Comparison of ENCODE assay signal across 20 cellular contexts in the genomic region with DNA sequence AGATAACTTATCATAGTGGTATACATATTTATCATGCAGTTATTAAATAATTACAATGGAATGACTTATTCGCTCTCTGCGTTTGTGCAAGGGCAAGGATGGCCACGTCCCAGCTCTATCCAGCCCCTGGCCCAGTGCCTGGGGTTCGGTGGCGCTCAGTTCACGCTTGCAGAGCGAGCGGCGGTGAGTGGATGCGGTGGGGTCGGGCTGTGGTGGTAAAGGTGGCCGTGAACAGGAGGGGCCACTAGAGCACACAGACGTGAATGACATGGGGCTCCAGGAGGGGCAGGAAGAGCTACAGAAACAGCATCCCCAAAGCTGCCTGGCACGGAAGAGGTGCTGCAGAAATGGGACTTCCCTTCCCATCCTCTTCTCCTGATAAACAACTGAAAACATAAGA. TPM values are rescaled to one million over a fixed set of nuclear protein-coding genes. Genes with fewer than 3 reads are reported as not detected.
DNase-seq lines count a peak whose midpoint lies in the region; TF ChIP-seq lines count a peak whose summit lies in the region.
"Had no signal": no experiment of that assay in that cellular context is flagged by ENCODE, and none has a peak within 500 bp of the region (broad histone marks: within the 10 kb centered on the region; RNA-seq: fewer than 3 reads in every experiment).

No MANE protein-coding gene starts in this region.

- peaks cover 4% of the 10 kb centered on the region for H3K27me3 Mint-ChIP-seq in activated T-cell treated with anti-CD3 and anti-CD28 coated beads, Interleukin-2, amount 50 U/mL, for 24 hours
- peaks cover 6% of the 10 kb centered on the region for H3K27me3 Mint-ChIP-seq in endothelial cell (ENCODE audit: unreplicated experiment)
- H3K27me3 Mint-ChIP-seq: CD4-positive, alpha-beta T cell had no signal

- no peak overlapping the region for H3K14ac ChIP-seq in trophoblast cell (ENCODE audit: low read length)

- H2BK12ac ChIP-seq in trophoblast cell (ENCODE audit: low read length): peak overlapping the region; percentile 16

- H3K9me3 ChIP-seq in Karpas-422 (ENCODE audit: low read length): no peaks in the 10 kb centered on the region
- no peaks in the 10 kb centered on the region for H3K9me3 ChIP-seq in trophoblast cell (ENCODE audit: insufficient read depth, low read depth, low read length)
- H3K9me3 ChIP-seq: A549 had no signal

- peak overlapping the region; percentile 1 for H2BK120ac ChIP-seq in trophoblast cell (ENCODE audit: insufficient read depth, low read length, poor library complexity)

- H3K36me3 ChIP-seq in Karpas-422 (ENCODE audit: insufficient read depth, low read length): no peaks in the 10 kb centered on the region
- H3K36me3 ChIP-seq in trophoblast cell (ENCODE audit: control insufficient read depth in 1 of 2, insufficient read depth in 2 of 2, low read length in 2 of 2): no peaks in the 10 kb centered on the region

- no CpG with 5 or more reads among the region's 14 CpGs for WGBS in trophoblast cell (ENCODE audit: extremely low coverage, insufficient coverage, insufficient read length)

- DNase-seq in activated T-cell treated with anti-CD3 and anti-CD28 coated beads, Interleukin-2, amount 50 U/mL, for 24 hours: no peak
- no peak for DNase-seq in activated T-cell treated with anti-CD3 and anti-CD28 coated beads, Interleukin-2, amount 50 U/mL, for 1 hour
- DNase-seq in Karpas-422 (no peak), endothelial cell (ENCODE audit: low spot score) (no peak), trophoblast cell (no peak), NK-92 (lab: John Stamatoyannopoulos, UW; ENCODE audit: unreplicated experiment) (no peak), iPS-NIHi11 (ENCODE audit: low spot score) (no peak)
- DNase-seq in stimulated activated CD4-positive, alpha-beta T cell treated with anti-CD3 and anti-CD28 coated beads, Interleukin-4, amount 100 ng/mL, for 24 hours: no peak
- DNase-seq: Calu3; CD4-positive, alpha-beta T cell; NCI-H1092; NCI-H1694 treated with DMSO at 0.1 percent for 48 hours; NCI-H2171; NCI-H82 had no signal

- H3K9me2 ChIP-seq in Karpas-422 (replicated peaks; ENCODE audit: insufficient read depth, low read length): no peaks in the 10 kb centered on the region

- peaks cover 3% of the 10 kb centered on the region for H3K9me3 Mint-ChIP-seq in activated T-cell treated with anti-CD3 and anti-CD28 coated beads, Interleukin-2, amount 50 U/mL, for 24 hours
- H3K9me3 Mint-ChIP-seq in endothelial cell (ENCODE audit: unreplicated experiment): no peaks in the 10 kb centered on the region
- H3K9me3 Mint-ChIP-seq: CD4-positive, alpha-beta T cell had no signal

- H3K27ac ChIP-seq in Karpas-422 (ENCODE audit: low read length): peak overlapping the region; percentile 81
- no peak overlapping the region for H3K27ac ChIP-seq in trophoblast cell (ENCODE audit: low read depth, low read length)
- H3K27ac ChIP-seq: A549 had no signal

- H3K4me1 ChIP-seq in Karpas-422 (ENCODE audit: low read length) (peaks cover 40% of the 10 kb centered on the region), trophoblast cell (ENCODE audit: control insufficient read depth in 1 of 2, insufficient read depth in 2 of 2, low read length in 2 of 2) (peaks cover 29 to 32% of the 10 kb centered on the region in 2 experiments)
- H3K4me1 ChIP-seq: A549 had no signal

- H2BK5ac ChIP-seq in trophoblast cell (ENCODE audit: low read depth, low read length, poor library complexity): no peak overlapping the region

- H4K8ac ChIP-seq in trophoblast cell (ENCODE audit: low read depth, low read length): no peak overlapping the region

- H3K18ac ChIP-seq in trophoblast cell (ENCODE audit: low read length): no peak overlapping the region

- peaks cover 19% of the 10 kb centered on the region for H3K79me1 ChIP-seq in trophoblast cell (ENCODE audit: low read length)

- TF ChIP-seq CTCF in endothelial cell (IDR thresholded peaks at IDR 0.05; ENCODE audit: unreplicated experiment): no peak

- H3K4ac ChIP-seq in trophoblast cell (ENCODE audit: low read depth, low read length): no peak overlapping the region

- peak overlapping the region; percentile 66 for H3K4me2 ChIP-seq in Karpas-422 (ENCODE audit: low read depth, low read length, poor library complexity, severe bottlenecking)
- H3K4me2 ChIP-seq in trophoblast cell (ENCODE audit: low read length): no peak overlapping the region
- H3K4me2 ChIP-seq: A549 had no signal

- H3K23ac ChIP-seq in trophoblast cell (ENCODE audit: low read length): no peak overlapping the region

- H3K27ac Mint-ChIP-seq in activated T-cell treated with anti-CD3 and anti-CD28 coated beads, Interleukin-2, amount 50 U/mL, for 24 hours: peak overlapping the region; percentile 57
- H3K27ac Mint-ChIP-seq in endothelial cell (ENCODE audit: unreplicated experiment): peak overlapping the region; percentile 4
- H3K27ac Mint-ChIP-seq: CD4-positive, alpha-beta T cell had no signal

- H3K4me3 ChIP-seq in Karpas-422 (ENCODE audit: low read length): no peak overlapping the region
- H3K4me3 ChIP-seq in trophoblast cell (ENCODE audit: low read depth, low read length): no peak overlapping the region
- H3K4me3 ChIP-seq: A549, GM12878, K562 had no signal

- H4K91ac ChIP-seq in trophoblast cell (ENCODE audit: low read depth, low read length): no peak overlapping the region

- peaks cover 71% of the 10 kb centered on the region for H3K4me1 Mint-ChIP-seq in activated T-cell treated with anti-CD3 and anti-CD28 coated beads, Interleukin-2, amount 50 U/mL, for 24 hours (ENCODE audit: low read depth)
- peaks cover 11% of the 10 kb centered on the region for H3K4me1 Mint-ChIP-seq in endothelial cell (ENCODE audit: unreplicated experiment)

- H3K4me3 Mint-ChIP-seq in activated T-cell treated with anti-CD3 and anti-CD28 coated beads, Interleukin-2, amount 50 U/mL, for 24 hours: peak overlapping the region; percentile 67
- no peak overlapping the region for H3K4me3 Mint-ChIP-seq in endothelial cell (ENCODE audit: unreplicated experiment)
- H3K4me3 Mint-ChIP-seq: CD4-positive, alpha-beta T cell had no signal

- H3K79me2 ChIP-seq in Karpas-422 (ENCODE audit: low read length) (no peaks in the 10 kb centered on the region), trophoblast cell (ENCODE audit: control insufficient read depth, insufficient read depth, low read length, poor library complexity) (peaks cover 3% of the 10 kb centered on the region)

- peaks cover 18% of the 10 kb centered on the region for H3K36me3 Mint-ChIP-seq in activated T-cell treated with anti-CD3 and anti-CD28 coated beads, Interleukin-2, amount 50 U/mL, for 24 hours (ENCODE audit: low read depth)
- H3K36me3 Mint-ChIP-seq in endothelial cell (ENCODE audit: low read depth, unreplicated experiment): no peaks in the 10 kb centered on the region

- no peak overlapping the region for H4K12ac ChIP-seq in trophoblast cell (ENCODE audit: low read depth, low read length)

- peak overlapping the region; percentile 2 for H2AK5ac ChIP-seq in trophoblast cell (ENCODE audit: low read length)

- no peaks in the 10 kb centered on the region for H3K27me3 ChIP-seq in Karpas-422 (ENCODE audit: low read length)
- H3K27me3 ChIP-seq in trophoblast cell (ENCODE audit: insufficient read depth, low read length): no peaks in the 10 kb centered on the region

- H3K9ac ChIP-seq in Karpas-422 (ENCODE audit: low read length) (peak overlapping the region; percentile 64), trophoblast cell (ENCODE audit: low read length) (no peak overlapping the region)

- no peaks in the 10 kb centered on the region for H4K20me1 ChIP-seq in Karpas-422 (ENCODE audit: insufficient read depth, low read depth, low read length)

- H2AFZ ChIP-seq in Karpas-422 (ENCODE audit: low read length) (peak overlapping the region; percentile 74; the same call in 1 of the 2 replicates), trophoblast cell (ENCODE audit: insufficient read depth, low read length, poor library complexity) (no peak overlapping the region)

RNA-seq across cellular contexts. Expression of a gene that starts 28.4 kb away (rescaled TPM):
- total RNA-seq in Karpas-422 (2014; rRNA removed; shearing (Covaris generic); ENCODE audit: low replicate concordance): 285 and 592 TPM in 2 replicates
- 1.5 TPM for total RNA-seq in endothelial cell (ENCODE audit: unreplicated experiment)
- 4.1 and 4.2 TPM in 2 replicates for polyA plus RNA-seq in trophoblast cell (2013)
- total RNA-seq: G401, NCI-H460, RPMI7951 had no signal

Comparison
In these comparisons a context has a peak if more than half of its experiments do, and no peak if none do; other contexts are left out.
1. RNA of a gene that starts 28.4 kb away (total RNA-seq): 285 to 592 TPM in Karpas-422; 1.5 TPM in endothelial cell (single experiment); every median in the first group is over 100 times any median in the second.